In the genomic region with DNA sequence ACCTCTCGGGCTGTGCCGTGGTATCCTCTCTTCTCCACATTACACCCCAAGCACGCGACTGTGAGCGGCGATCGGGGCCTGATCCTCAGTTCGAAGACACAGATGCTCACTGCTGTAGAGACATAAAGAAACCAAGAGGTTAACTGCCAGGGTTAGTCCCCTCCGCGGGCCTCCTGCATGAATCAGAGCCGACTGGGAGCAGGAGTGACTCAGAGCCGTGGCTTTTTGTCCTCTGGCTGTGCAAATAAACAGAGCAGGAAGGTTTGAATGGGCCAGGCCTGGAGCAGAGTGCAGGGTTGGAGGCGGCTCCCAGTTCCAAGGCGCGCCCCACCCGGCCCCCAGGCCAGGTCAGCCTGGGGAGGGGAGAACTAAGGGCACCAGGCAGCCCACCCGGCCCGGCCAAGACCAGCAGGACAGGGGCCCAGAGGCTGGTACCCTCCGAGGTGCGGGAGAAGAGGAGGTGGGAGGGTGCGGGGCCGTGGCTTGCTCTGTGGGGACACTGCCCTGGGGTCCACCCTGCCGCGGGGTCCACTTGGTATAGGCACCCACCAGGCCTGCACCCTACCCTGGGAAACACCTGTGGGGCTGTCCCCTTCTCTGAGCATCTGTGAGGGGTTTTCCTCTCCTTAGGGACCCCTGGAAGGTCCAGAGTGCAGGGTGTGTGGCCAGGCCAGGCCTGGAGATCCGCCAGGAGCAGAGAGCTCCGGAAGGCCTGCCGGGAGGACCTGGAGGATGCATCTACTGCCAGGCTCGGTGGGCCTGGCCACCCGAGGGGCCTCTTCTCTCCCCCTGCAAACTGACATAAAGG, we compare ENCODE assay signal across 8 cellular contexts. TPM values are rescaled to one million over a fixed set of nuclear protein-coding genes. Genes with fewer than 3 reads are reported as not detected.
A peak's percentile ranks its signal among the peaks of the same experiment; 100 is the strongest.
DNase-seq lines count a peak whose midpoint lies in the region; ATAC-seq and TF ChIP-seq lines count a peak whose summit lies in the region.

No MANE protein-coding gene starts in this region.

- TF ChIP-seq CTCF in fibroblast of villous mesenchyme (IDR thresholded peaks at IDR 0.05; ENCODE audit: insufficient read depth, low read depth, low read length): no peak

- intact Hi-C loops in activated CD4-positive, alpha-beta memory T cell treated with anti-CD3 and anti-CD28 coated beads for 36 hours (cut with micrococcal nuclease): no loop called here

- CTCF ChIA-PET in activated CD4-positive, alpha-beta memory T cell treated with anti-CD3 and anti-CD28 coated beads for 36 hours (lab: Charles Lee): no interaction called here

- POLR2A ChIA-PET in activated CD4-positive, alpha-beta memory T cell treated with anti-CD3 and anti-CD28 coated beads for 36 hours (lab: Charles Lee): no interaction called here

- no peak overlapping the region for H3K27ac Mint-ChIP-seq in activated CD4-positive, alpha-beta memory T cell treated with anti-CD3 and anti-CD28 coated beads for 36 hours

- H3K9me3 Mint-ChIP-seq in activated CD4-positive, alpha-beta memory T cell treated with anti-CD3 and anti-CD28 coated beads for 36 hours: no peaks in the 10 kb centered on the region

- H3K36me3 Mint-ChIP-seq in activated CD4-positive, alpha-beta memory T cell treated with anti-CD3 and anti-CD28 coated beads for 36 hours: no peaks in the 10 kb centered on the region

- no peak overlapping the region for H3K4me3 Mint-ChIP-seq in activated CD4-positive, alpha-beta memory T cell treated with anti-CD3 and anti-CD28 coated beads for 36 hours

- no peak for ATAC-seq in GM19467 (IDR thresholded peaks at IDR 0.05; ENCODE audit: unreplicated experiment)
- no peak for ATAC-seq in HG02885 (IDR thresholded peaks at IDR 0.05; ENCODE audit: poor library complexity, unreplicated experiment)

- H3K4me1 Mint-ChIP-seq in activated CD4-positive, alpha-beta memory T cell treated with anti-CD3 and anti-CD28 coated beads for 36 hours (ENCODE audit: low read depth): peaks cover 3% of the 10 kb centered on the region

- DNase-seq in A172 (ENCODE audit: low spot score): peak; percentile 99
- DNase-seq in HPDE6-E6E7 (ENCODE audit: extremely low spot score): peak; percentile 100
- peak; percentile 76 for DNase-seq in activated CD4-positive, alpha-beta memory T cell treated with anti-CD3 and anti-CD28 coated beads for 36 hours
- DNase-seq in fibroblast of villous mesenchyme (ENCODE audit: low read depth): peak; percentile 99
- peak; percentile 6 for DNase-seq in pons (ENCODE audit: low spot score)
- DNase-seq in NCI-H2171 treated with DMSO at 0.1 percent for 48 hours (lab: John Stamatoyannopoulos, UW): no peak

- H3K27me3 Mint-ChIP-seq in activated CD4-positive, alpha-beta memory T cell treated with anti-CD3 and anti-CD28 coated beads for 36 hours: peaks cover 6% of the 10 kb centered on the region

- peak overlapping the region; percentile 27 for H3K4me3 ChIP-seq in fibroblast of villous mesenchyme (ENCODE audit: low read depth, low read length)

RNA-seq across cellular contexts. Expression of a gene that starts 16.5 kb away (rescaled TPM):
- 32.3 and 38.8 TPM in 2 replicates for total RNA-seq in A172 (2014; rRNA removed; shearing (Covaris generic))
- total RNA-seq in activated CD4-positive, alpha-beta memory T cell treated with anti-CD3 and anti-CD28 coated beads for 36 hours: not detected
- 47.4 and 58.7 TPM in 2 replicates for total RNA-seq in fibroblast of villous mesenchyme

Comparison
In these comparisons a context has a peak if more than half of its experiments do, and no peak if none do; other contexts are left out.
1. RNA of a gene that starts 16.5 kb away (total RNA-seq): 47.4 to 58.7 TPM in fibroblast of villous mesenchyme and 32.3 to 38.8 TPM in A172; not detected in activated CD4-positive, alpha-beta memory T cell treated with anti-CD3 and anti-CD28 coated beads for 36 hours; every median in the first group is over 10 times any median in the second.